25 cellular contexts compared by ENCODE assay signal in the genomic region with DNA sequence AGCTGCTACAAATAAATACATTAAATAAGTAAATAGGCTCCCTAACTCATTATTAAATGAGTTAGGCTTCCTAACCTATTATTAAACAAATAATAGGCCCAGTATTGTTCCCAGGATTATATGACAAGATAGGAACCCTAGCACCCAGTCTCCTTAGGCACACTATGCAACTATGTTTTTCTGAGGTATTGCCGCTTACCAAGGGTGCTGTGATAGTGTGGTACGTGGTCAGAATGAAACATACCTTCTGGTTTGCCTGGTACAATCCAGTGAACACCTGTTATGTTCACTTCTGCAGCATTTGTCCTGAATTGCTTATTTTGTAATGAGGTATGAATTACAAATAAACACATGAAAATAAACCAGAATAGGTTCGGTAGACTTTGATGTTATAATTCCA.
"Had no signal": no experiment of that assay in that cellular context is flagged by ENCODE, and none has a peak within 500 bp of the region (broad histone marks: within the 10 kb centered on the region; RNA-seq: fewer than 3 reads in every experiment).

No MANE protein-coding gene starts in this region.

- H3K9me3 Mint-ChIP-seq: effector memory CD8-positive, alpha-beta T cell had no signal

- H3K9me3 ChIP-seq: colonic mucosa, esophagus squamous epithelium, gastrocnemius medialis had no signal

- H3K4me1 Mint-ChIP-seq: endodermal cell had no signal

- ATAC-seq: effector memory CD8-positive, alpha-beta T cell; esophagus mucosa; foreskin keratinocyte; gastrocnemius medialis; gastroesophageal sphincter; heart left ventricle; heart right ventricle had no signal

- H3K4me1 ChIP-seq: colonic mucosa, esophagus muscularis mucosa, esophagus squamous epithelium, foreskin keratinocyte, gastrocnemius medialis, gastroesophageal sphincter, heart left ventricle, heart right ventricle had no signal

- H3K4me3 ChIP-seq: colonic mucosa, coronary artery, dorsolateral prefrontal cortex, esophagus muscularis mucosa, esophagus squamous epithelium, gastrocnemius medialis, gastroesophageal sphincter, heart left ventricle, heart right ventricle had no signal

- H3K27me3 ChIP-seq: colonic mucosa, dorsolateral prefrontal cortex, esophagus muscularis mucosa, esophagus squamous epithelium, foreskin keratinocyte, gastrocnemius medialis, gastroesophageal sphincter, heart left ventricle, heart right ventricle had no signal

- DNase-seq: colonic mucosa; cortex of kidney; dermis blood vessel endothelial cell; dorsolateral prefrontal cortex; effector CD4-positive, alpha-beta T cell; effector CD8-positive, alpha-beta T cell; effector memory CD4-positive, alpha-beta T cell; effector memory CD8-positive, alpha-beta T cell; endodermal cell; erythroblast; esophagus squamous epithelium; foreskin fibroblast; foreskin keratinocyte; foreskin melanocyte; gastrocnemius medialis; glutamatergic neuron; head of caudate nucleus; heart left ventricle; heart right ventricle had no signal

- H3K36me3 ChIP-seq: colonic mucosa, esophagus muscularis mucosa, esophagus squamous epithelium, gastrocnemius medialis, gastroesophageal sphincter, heart left ventricle, heart right ventricle had no signal

- H3K4me3 Mint-ChIP-seq: dendritic cell treated with granulocyte-macrophage colony-stimulating factor and Interleukin-4, amounts not matched to agents 40 ng/mL and 50 ng/mL, for 4 days; effector memory CD8-positive, alpha-beta T cell; endodermal cell had no signal

- H3K27ac ChIP-seq: colonic mucosa, coronary artery, dorsolateral prefrontal cortex, epithelial cell of prostate, esophagus muscularis mucosa, esophagus squamous epithelium, foreskin keratinocyte, gastrocnemius medialis, gastroesophageal sphincter, heart left ventricle, heart right ventricle had no signal

- H3K27me3 Mint-ChIP-seq: dendritic cell treated with granulocyte-macrophage colony-stimulating factor and Interleukin-4, amounts not matched to agents 40 ng/mL and 50 ng/mL, for 4 days; effector memory CD8-positive, alpha-beta T cell had no signal

- H3K27ac Mint-ChIP-seq: dendritic cell treated with granulocyte-macrophage colony-stimulating factor and Interleukin-4, amounts not matched to agents 40 ng/mL and 50 ng/mL, for 4 days; effector memory CD8-positive, alpha-beta T cell; endodermal cell had no signal
